14 cellular contexts compared by ENCODE assay signal in genomic region chr3:78703944-78704343, GRCh38.
DNase-seq lines count a peak whose midpoint lies in the region; ATAC-seq and TF ChIP-seq lines count a peak whose summit lies in the region.
"Had no signal": no experiment of that assay in that cellular context is flagged by ENCODE, and none has a peak within 500 bp of the region (broad histone marks: within the 10 kb centered on the region; RNA-seq: fewer than 3 reads in every experiment).

No MANE protein-coding gene starts in this region.

- H3K27ac Mint-ChIP-seq in GM23338 (peak overlapping the region; percentile 51; the same call in 1 of the 2 replicates), mesothelial cell of epicardium (peak overlapping the region; percentile 69)
- H3K27ac Mint-ChIP-seq: H9, T-cell had no signal

- TF ChIP-seq CTCF in GM23338 (conservative IDR thresholded peaks at IDR 0.05; ENCODE audit: low read depth in 2 of 2) (no peak), mesothelial cell of epicardium (IDR thresholded peaks at IDR 0.05; ENCODE audit: unreplicated experiment) (no peak)

- peaks cover 0 to 66% (median 21%) of the 10 kb centered on the region in 11 experiments; a peak in 18 of 22 replicates for H3K36me3 ChIP-seq in BLaER1 treated with 17β-estradiol and CSF1 and Interleukin-3, amounts not matched to agents 10 nM and 100 nM
- no peaks in the 10 kb centered on the region for H3K36me3 ChIP-seq in GM23338 (ENCODE audit: insufficient read depth)

- H3K9me3 Mint-ChIP-seq in GM23338 = no peaks in the 10 kb centered on the region
- H3K9me3 Mint-ChIP-seq in mesothelial cell of epicardium = no peaks in the 10 kb centered on the region
- H3K9me3 Mint-ChIP-seq: H9 had no signal

- H3F3A ChIP-seq in GM23338 (replicated peaks; ENCODE audit: low read depth) = no peaks in the 10 kb centered on the region

- no peak for ATAC-seq in GM23338
- ATAC-seq: K562, T-cell had no signal

- H3K9me3 ChIP-seq in BLaER1 treated with 17β-estradiol and CSF1 and Interleukin-3, amounts not matched to agents 10 nM and 100 nM (replicated peaks in 1 of 11) = peaks cover 0 to 14% (median 7%) of the 10 kb centered on the region in 11 experiments; a peak in 10 of 22 replicates

- peak overlapping the region in 2 of 11 experiments; percentile 30 to 32; a peak in 1 of 22 replicates for H3K27ac ChIP-seq in BLaER1 treated with 17β-estradiol and CSF1 and Interleukin-3, amounts not matched to agents 10 nM and 100 nM
- H3K27ac ChIP-seq in GM23338 (ENCODE audit: low read depth) = no peak overlapping the region

- DNase-seq in GM23338 (ENCODE audit: low spot score) = no peak
- peak; percentile 45 for DNase-seq in brain pericyte (ENCODE audit: low read depth, low spot score)
- DNase-seq in mesothelial cell of epicardium (ENCODE audit: low spot score in 2 of 2, unreplicated experiment in 2 of 2) = no peak
- no peak for DNase-seq in COR-L47 (lab: John Stamatoyannopoulos, UW)
- no peak for DNase-seq in MV-4-11 (lab: John Stamatoyannopoulos, UW)
- DNase-seq in NCI-H187 treated with DMSO at 0.1 percent for 48 hours (lab: John Stamatoyannopoulos, UW) = no peak
- DNase-seq: DMS53, H9, NCI-H1105, NCI-H1694 treated with DMSO at 0.1 percent for 48 hours, NCI-H446 treated with DMSO at 0.1 percent for 48 hours, T-cell had no signal

- no peak overlapping the region for H3K4me3 ChIP-seq in BLaER1 treated with 17β-estradiol and CSF1 and Interleukin-3, amounts not matched to agents 10 nM and 100 nM
- H3K4me3 ChIP-seq in GM23338 = no peak overlapping the region
- H3K4me3 ChIP-seq: K562 had no signal

- peak overlapping the region in 7 of 11 experiments; percentile 20 to 57 (median 48); a peak in 11 of 22 replicates for H3K4me2 ChIP-seq in BLaER1 treated with 17β-estradiol and CSF1 and Interleukin-3, amounts not matched to agents 10 nM and 100 nM
- H3K4me2 ChIP-seq in GM23338 = no peak overlapping the region

- H3K27me3 Mint-ChIP-seq in GM23338 (ENCODE audit: insufficient read depth, low read depth, poor library complexity) (no peaks in the 10 kb centered on the region), mesothelial cell of epicardium (ENCODE audit: low read depth) (no peaks in the 10 kb centered on the region)
- H3K27me3 Mint-ChIP-seq: T-cell had no signal

- H3K9ac ChIP-seq in BLaER1 treated with 17β-estradiol and CSF1 and Interleukin-3, amounts not matched to agents 10 nM and 100 nM = no peak overlapping the region

- H3K9me2 ChIP-seq in GM23338 (ENCODE audit: insufficient read depth) = no peaks in the 10 kb centered on the region

- peaks cover 10 to 83% (median 33%) of the 10 kb centered on the region in 10 experiments for H3K4me1 ChIP-seq in BLaER1 treated with 17β-estradiol and CSF1 and Interleukin-3, amounts not matched to agents 10 nM and 100 nM
- H3K4me1 ChIP-seq in GM23338 (ENCODE audit: insufficient read depth) = no peaks in the 10 kb centered on the region

- H2AFZ ChIP-seq in GM23338 = no peak overlapping the region

- H3K4me3 Mint-ChIP-seq in GM23338 = no peak overlapping the region
- no peak overlapping the region for H3K4me3 Mint-ChIP-seq in mesothelial cell of epicardium
- H3K4me3 Mint-ChIP-seq: H9, T-cell had no signal

- H3K4me1 Mint-ChIP-seq in GM23338 = no peaks in the 10 kb centered on the region; the same call in 2 of the 3 replicates
- H3K4me1 Mint-ChIP-seq in mesothelial cell of epicardium = peaks cover 47% of the 10 kb centered on the region
- H3K4me1 Mint-ChIP-seq: T-cell had no signal

- H3K36me3 Mint-ChIP-seq in GM23338 (ENCODE audit: low read depth) = no peaks in the 10 kb centered on the region; the same call in 2 of the 3 replicates
- peaks cover 10% of the 10 kb centered on the region for H3K36me3 Mint-ChIP-seq in mesothelial cell of epicardium
- H3K36me3 Mint-ChIP-seq: T-cell had no signal

- no peaks in the 10 kb centered on the region for H4K20me1 ChIP-seq in BLaER1 treated with 17β-estradiol and CSF1 and Interleukin-3, amounts not matched to agents 10 nM and 100 nM
- H4K20me1 ChIP-seq in GM23338 (replicated peaks; ENCODE audit: insufficient read depth) = no peaks in the 10 kb centered on the region

- H3K27me3 ChIP-seq in BLaER1 treated with 17β-estradiol and CSF1 and Interleukin-3, amounts not matched to agents 10 nM and 100 nM = no peaks in the 10 kb centered on the region
- no peaks in the 10 kb centered on the region for H3K27me3 ChIP-seq in GM23338 (ENCODE audit: insufficient read depth)

- no peaks in the 10 kb centered on the region for H3K79me2 ChIP-seq in GM23338 (replicated peaks; ENCODE audit: insufficient read depth)

TF ChIP-seq in GM23338, 12 proteins besides CTCF, POLR2A, EP300 and RAD21:
- TF ChIP-seq NANOG (IDR thresholded peaks at IDR 0.05; ENCODE audit: borderline replicate concordance) (no peak), ZNF462 (CRISPR knock-in tag; IDR thresholded peaks at IDR 0.05) (no peak)
TF ChIP-seq in GM23338: peak in this region for 0.
